ENCODE assay signal across 22 cellular contexts in genomic region chr9:27495480-27496133, GRCh38. TPM values are rescaled to one million over a fixed set of nuclear protein-coding genes. Genes with fewer than 3 reads are reported as not detected.
"Had no signal": no experiment of that assay in that cellular context is flagged by ENCODE, and none has a peak within 500 bp of the region (broad histone marks: within the 10 kb centered on the region; RNA-seq: fewer than 3 reads in every experiment).

No MANE protein-coding gene starts in this region.

- H3K27ac ChIP-seq: brain microvascular endothelial cell, left lung, transverse colon had no signal

- H3K9me3 ChIP-seq: heart right ventricle, transverse colon had no signal

- ATAC-seq: activated CD4-positive, CD25-positive, alpha-beta regulatory T cell treated with anti-CD3 and anti-CD28 coated beads, Interleukin-2, amount 50 U/mL, for 24 hours; left lung; naive thymus-derived CD8-positive, alpha-beta T cell had no signal

- H3K4me3 ChIP-seq: heart right ventricle, left lung, skin epidermis, transverse colon had no signal

- DNase-seq: activated CD4-positive, alpha-beta T cell treated with anti-CD3 and anti-CD28 coated beads, Interleukin-2, amount 50 U/mL, for 1 hour; activated CD8-positive, alpha-beta memory T cell treated with anti-CD3 and anti-CD28 coated beads for 24 hours; activated naive CD4-positive, alpha-beta T cell; activated naive CD8-positive, alpha-beta T cell treated with anti-CD3 and anti-CD28 coated beads, Interleukin-2, amount 10 ng/mL, durations not matched to agents 7 days and 5 days; brain microvascular endothelial cell; effector CD8-positive, alpha-beta T cell; foreskin melanocyte; heart right ventricle; left lung; naive thymus-derived CD8-positive, alpha-beta T cell; occipital lobe; stimulated activated CD4-positive, alpha-beta T cell treated with anti-CD3 and anti-CD28 coated beads, Interleukin-15, amount 100 ng/mL, for 24 hours; stimulated activated CD4-positive, alpha-beta T cell treated with anti-CD3 and anti-CD28 coated beads, Interleukin-4, amount 100 ng/mL, for 24 hours; stimulated activated naive CD4-positive, alpha-beta T cell treated with Interleukin-2 at 50 U/mL for 16 hours; substantia nigra; transverse colon had no signal

- H3K27ac Mint-ChIP-seq: activated naive CD8-positive, alpha-beta T cell treated with anti-CD3 and anti-CD28 coated beads, Interleukin-2, amount 10 ng/mL, durations not matched to agents 7 days and 5 days; memory B cell; naive thymus-derived CD8-positive, alpha-beta T cell had no signal

- H3K27me3 Mint-ChIP-seq: activated naive CD8-positive, alpha-beta T cell treated with anti-CD3 and anti-CD28 coated beads, Interleukin-2, amount 10 ng/mL, durations not matched to agents 7 days and 5 days; memory B cell had no signal

- H3K27me3 ChIP-seq: brain microvascular endothelial cell, heart right ventricle, left lung, transverse colon had no signal

- H3K4me3 Mint-ChIP-seq: activated naive CD8-positive, alpha-beta T cell treated with anti-CD3 and anti-CD28 coated beads, Interleukin-2, amount 10 ng/mL, durations not matched to agents 7 days and 5 days; memory B cell; naive thymus-derived CD8-positive, alpha-beta T cell had no signal

- H3K36me3 ChIP-seq: brain microvascular endothelial cell, heart right ventricle, left lung, transverse colon had no signal

RNA-seq across cellular contexts. Expression of gene IFNK, which starts 28.5 kb away (rescaled TPM):
- total RNA-seq: activated naive CD8-positive, alpha-beta T cell treated with anti-CD3 and anti-CD28 coated beads, Interleukin-2, amount 10 ng/mL, durations not matched to agents 7 days and 5 days; fibroblast of lung; heart right ventricle; left lung; mucosa of gallbladder; naive thymus-derived CD8-positive, alpha-beta T cell; occipital lobe; posterior vena cava; transverse colon had no signal
- polyA plus RNA-seq: fibroblast of lung; heart right ventricle; naive thymus-derived CD8-positive, alpha-beta T cell had no signal
